23 cellular contexts compared by ENCODE assay signal in genomic region chr17:22505660-22506059, GRCh38.
A peak's percentile ranks its signal among the peaks of the same experiment; 100 is the strongest.
DNase-seq lines count a peak whose midpoint lies in the region; ATAC-seq and TF ChIP-seq lines count a peak whose summit lies in the region.
"Had no signal": no experiment of that assay in that cellular context is flagged by ENCODE, and none has a peak within 500 bp of the region (broad histone marks: within the 10 kb centered on the region; RNA-seq: fewer than 3 reads in every experiment).

No MANE protein-coding gene starts in this region.

- H3K27ac ChIP-seq in coronary artery (no peak overlapping the region), vagina (no peak overlapping the region), foreskin keratinocyte (no peak overlapping the region)
- H3K27ac ChIP-seq: BLaER1 had no signal

- TF ChIP-seq CTCF in coronary artery (IDR thresholded peaks at IDR 0.05) (no peak), vagina (IDR thresholded peaks at IDR 0.05) (no peak), foreskin keratinocyte (conservative IDR thresholded peaks at IDR 0.05) (no peak)

- intact Hi-C loops in vagina (cut with DNase I): no loop called here

- H3K27me3 ChIP-seq in vagina (no peaks in the 10 kb centered on the region), foreskin keratinocyte (no peaks in the 10 kb centered on the region)
- H3K27me3 ChIP-seq: BE2C, BLaER1 had no signal

- no peaks in the 10 kb centered on the region for H3K36me3 ChIP-seq in vagina
- H3K36me3 ChIP-seq: BE2C, BLaER1 had no signal

- H3K9me3 ChIP-seq in iPS-18c (ENCODE audit: control insufficient read depth, insufficient read depth, low read length) (peaks cover 38% of the 10 kb centered on the region), vagina (no peaks in the 10 kb centered on the region)
- H3K9me3 ChIP-seq: BE2C had no signal

- ATAC-seq in GM21576 (IDR thresholded peaks at IDR 0.05; ENCODE audit: unreplicated experiment) (no peak), foreskin keratinocyte (no peak)
- ATAC-seq: GM12878 had no signal

- DNase-seq in coronary artery (ENCODE audit: low spot score) (peak; percentile 33), vagina (ENCODE audit: extremely low spot score in 2 of 2) (peak; percentile 43 to 64), foreskin keratinocyte (no peak), ureter (ENCODE audit: low spot score) (no peak)
- DNase-seq: 8988T; ACHN; BE2C; C1 segment of cervical spinal cord; CD4-positive, alpha-beta memory T cell; CD4-positive, CD25-positive, alpha-beta regulatory T cell; CD8-positive, alpha-beta memory T cell; COR-L47; DMS 273 treated with DMSO at 0.1 percent for 48 hours; DMS153; DMS53; DMS79; DND-41; EL; GDM1 had no signal

- no peak for TF ChIP-seq POLR2A in vagina (IDR thresholded peaks at IDR 0.05)

- H3K4me3 ChIP-seq in coronary artery (no peak overlapping the region), iPS-18c (ENCODE audit: insufficient read depth, low read depth, low read length) (peak overlapping the region; percentile 24; the same call in 1 of the 2 replicates), vagina (no peak overlapping the region)
- H3K4me3 ChIP-seq: BLaER1, GM12878 had no signal

- H3K4me1 ChIP-seq in vagina (no peaks in the 10 kb centered on the region), foreskin keratinocyte (no peaks in the 10 kb centered on the region)
- H3K4me1 ChIP-seq: BE2C had no signal

Comparison
In these comparisons a context has a peak if more than half of its experiments do, and no peak if none do; other contexts are left out.
1. DNase-seq: peak in coronary artery (single experiment) and vagina (2 of 2); none in foreskin keratinocyte (0 of 2) and ureter (single experiment).